Comparison of ENCODE assay signal across 9 cellular contexts in genomic region chr11:73907191-73907590, GRCh38. TPM values are rescaled to one million over a fixed set of nuclear protein-coding genes. Genes with fewer than 3 reads are reported as not detected.
DNase-seq lines count a peak whose midpoint lies in the region; ATAC-seq and TF ChIP-seq lines count a peak whose summit lies in the region.
"Had no signal": no experiment of that assay in that cellular context is flagged by ENCODE, and none has a peak within 500 bp of the region (broad histone marks: within the 10 kb centered on the region; RNA-seq: fewer than 3 reads in every experiment).

No MANE protein-coding gene starts in this region.

- no peaks in the 10 kb centered on the region for H3F3A ChIP-seq in GM23248 (ENCODE audit: insufficient read depth)

- peak; percentile 23 for TF ChIP-seq CTCF in NB4 (IDR thresholded peaks at IDR 0.05; ENCODE audit: low read depth, low read length)
- no peak for TF ChIP-seq CTCF in natural killer cell (IDR thresholded peaks at IDR 0.05)

- H3K27me3 ChIP-seq in GM23248 (replicated peaks; ENCODE audit: insufficient read depth): no peaks in the 10 kb centered on the region

- no peak overlapping the region for H3K27ac ChIP-seq in GM23248

- H3K9me3 ChIP-seq in GM23248 (ENCODE audit: low read depth): no peaks in the 10 kb centered on the region

- no peak overlapping the region for H3K9ac ChIP-seq in GM23248

- no peak overlapping the region for H2AFZ ChIP-seq in GM23248

- H3K79me2 ChIP-seq in GM23248 (ENCODE audit: insufficient read depth): no peaks in the 10 kb centered on the region

- peaks cover 4% of the 10 kb centered on the region; the same call in 1 of the 2 replicates for H3K36me3 ChIP-seq in GM23248 (ENCODE audit: low read depth)

- no peak overlapping the region for H3K27ac Mint-ChIP-seq in natural killer cell

- no peak for TF ChIP-seq POLR2A in NB4 (IDR thresholded peaks at IDR 0.05; ENCODE audit: extremely low read depth, insufficient read length)

- no peaks in the 10 kb centered on the region for H3K9me3 Mint-ChIP-seq in natural killer cell

- no peak overlapping the region for H3K4me2 ChIP-seq in GM23248 (ENCODE audit: unreplicated experiment)

- no peak overlapping the region for H3K4me3 Mint-ChIP-seq in natural killer cell

- 78 to 85% methylated on average over 4 of the region's 4 CpGs for WGBS in GM23248 (ENCODE audit: low coverage in 1 of 2, low lambda C conversion rate in 2 of 2, missing lambda C conversion rate in 2 of 2), 2 experiments

- no peaks in the 10 kb centered on the region for H3K9me2 ChIP-seq in GM23248 (ENCODE audit: insufficient read depth)

- H4K20me1 ChIP-seq in GM23248 (ENCODE audit: insufficient read depth): no peaks in the 10 kb centered on the region

- no peaks in the 10 kb centered on the region for H3K4me1 Mint-ChIP-seq in natural killer cell

- ATAC-seq in natural killer cell (peak; percentile 25 to 41 (median 29)), HG03097 (IDR thresholded peaks at IDR 0.05; ENCODE audit: low FRiP score, unreplicated experiment) (no peak), GM18861 (IDR thresholded peaks at IDR 0.05; ENCODE audit: unreplicated experiment) (no peak), GM19023 (IDR thresholded peaks at IDR 0.05; ENCODE audit: unreplicated experiment) (no peak)

- in situ Hi-C loops in GM23248 (cut with MboI): no loop called here

- no peaks in the 10 kb centered on the region for H3K27me3 Mint-ChIP-seq in natural killer cell (ENCODE audit: low read depth in 2 of 2)

- intact Hi-C loops in natural killer cell (cut with micrococcal nuclease): no loop called here

- DNase-seq in GM23248 (peak; percentile 69), NB4 (ENCODE audit: low read depth) (peak; percentile 62), dermis blood vessel endothelial cell (peak; percentile 22), natural killer cell (no peak), COLO668 (lab: John Stamatoyannopoulos, UW; ENCODE audit: unreplicated experiment) (no peak)

- H3K4me3 ChIP-seq in GM23248 (no peak overlapping the region), NB4 (ENCODE audit: low read depth, low read length) (no peak overlapping the region)

- H3K36me3 Mint-ChIP-seq in natural killer cell: peaks cover 7% of the 10 kb centered on the region

- 0 out of 2 replicates have a peak, but pooled peaks cover 5% of the 10 kb centered on the region for H3K4me1 ChIP-seq in GM23248 (ENCODE audit: insufficient read depth)

RNA-seq across cellular contexts. Expression of gene PAAF1, which starts 30.4 kb away (rescaled TPM):
- 6.2 and 6.7 TPM in 2 replicates for total RNA-seq in GM23248 (2014; rRNA removed; shearing (Covaris generic))
- polyA plus RNA-seq in GM23248 (2016; fragmentation: Nextera tagmentation; extraction: Ambion mirVana): 24.1 and 27.2 TPM in 2 replicates
- total RNA-seq in dermis blood vessel endothelial cell (8.2 and 10.6 TPM in 2 replicates), natural killer cell (10 to 100 TPM; 12.0 to 14.9 (median 13.7) TPM)

RNA-seq across cellular contexts. Expression of gene COA4, which starts 30.5 kb away (rescaled TPM):
- 67.7 and 79.0 TPM in 2 replicates for total RNA-seq in GM23248 (2014; rRNA removed; shearing (Covaris generic))
- polyA plus RNA-seq in GM23248 (2016; fragmentation: Nextera tagmentation; extraction: Ambion mirVana): 78.5 and 84.0 TPM in 2 replicates
- total RNA-seq in dermis blood vessel endothelial cell: 53.0 and 57.2 TPM in 2 replicates
- total RNA-seq in natural killer cell: 10 to 100 TPM; 23.0 to 32.9 (median 26.0) TPM

RNA-seq across cellular contexts. Expression of gene DNAJB13, which starts 43.6 kb away (rescaled TPM):
- total RNA-seq in GM23248 (2014; rRNA removed; shearing (Covaris generic)): not detected in 2 replicates
- 0.41 TPM in 2 replicates for polyA plus RNA-seq in GM23248 (2016; fragmentation: Nextera tagmentation; extraction: Ambion mirVana)
- total RNA-seq in dermis blood vessel endothelial cell (not detected in 2 replicates), natural killer cell (under 1 TPM in 1 of 3 donors, not detected in 2; 0.45 TPM)
- total RNA-seq: pulmonary artery endothelial cell had no signal

Comparison
In these comparisons a context has a peak if more than half of its experiments do, and no peak if none do; other contexts are left out.
1. DNase-seq: peak in GM23248 (single experiment), NB4 (single experiment) and dermis blood vessel endothelial cell (single experiment); none in natural killer cell (single experiment) and COLO668 (single experiment).
2. ATAC-seq: peak in natural killer cell (3 of 3); none in HG03097 (single experiment), GM18861 (single experiment) and GM19023 (single experiment).